1 cellular context compared by ENCODE assay signal in the genomic region with DNA sequence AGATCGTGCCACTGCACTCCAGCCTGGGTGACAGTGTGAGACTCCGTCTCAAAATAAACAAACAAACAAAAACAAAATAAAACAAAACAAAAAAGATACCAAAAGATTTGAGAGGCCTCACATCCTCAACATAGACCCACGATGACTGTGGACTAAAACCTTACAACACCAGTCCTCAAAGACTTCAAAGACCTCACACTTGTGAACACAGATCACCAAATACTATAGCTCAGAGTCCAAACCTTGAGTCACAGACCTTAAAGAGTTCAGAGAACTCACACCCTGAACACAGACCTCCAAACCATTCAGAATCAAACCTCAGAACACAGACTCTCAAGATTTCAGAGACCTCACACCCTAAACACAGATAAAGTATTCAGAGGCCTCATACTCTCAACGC.
TF ChIP-seq lines count a peak whose summit lies in the region.

No MANE protein-coding gene starts in this region.

TF ChIP-seq in HepG2, 621 proteins besides CTCF, POLR2A, EP300 and RAD21 (continued from another document and continues in another):
- TF ChIP-seq, protein P1, sequence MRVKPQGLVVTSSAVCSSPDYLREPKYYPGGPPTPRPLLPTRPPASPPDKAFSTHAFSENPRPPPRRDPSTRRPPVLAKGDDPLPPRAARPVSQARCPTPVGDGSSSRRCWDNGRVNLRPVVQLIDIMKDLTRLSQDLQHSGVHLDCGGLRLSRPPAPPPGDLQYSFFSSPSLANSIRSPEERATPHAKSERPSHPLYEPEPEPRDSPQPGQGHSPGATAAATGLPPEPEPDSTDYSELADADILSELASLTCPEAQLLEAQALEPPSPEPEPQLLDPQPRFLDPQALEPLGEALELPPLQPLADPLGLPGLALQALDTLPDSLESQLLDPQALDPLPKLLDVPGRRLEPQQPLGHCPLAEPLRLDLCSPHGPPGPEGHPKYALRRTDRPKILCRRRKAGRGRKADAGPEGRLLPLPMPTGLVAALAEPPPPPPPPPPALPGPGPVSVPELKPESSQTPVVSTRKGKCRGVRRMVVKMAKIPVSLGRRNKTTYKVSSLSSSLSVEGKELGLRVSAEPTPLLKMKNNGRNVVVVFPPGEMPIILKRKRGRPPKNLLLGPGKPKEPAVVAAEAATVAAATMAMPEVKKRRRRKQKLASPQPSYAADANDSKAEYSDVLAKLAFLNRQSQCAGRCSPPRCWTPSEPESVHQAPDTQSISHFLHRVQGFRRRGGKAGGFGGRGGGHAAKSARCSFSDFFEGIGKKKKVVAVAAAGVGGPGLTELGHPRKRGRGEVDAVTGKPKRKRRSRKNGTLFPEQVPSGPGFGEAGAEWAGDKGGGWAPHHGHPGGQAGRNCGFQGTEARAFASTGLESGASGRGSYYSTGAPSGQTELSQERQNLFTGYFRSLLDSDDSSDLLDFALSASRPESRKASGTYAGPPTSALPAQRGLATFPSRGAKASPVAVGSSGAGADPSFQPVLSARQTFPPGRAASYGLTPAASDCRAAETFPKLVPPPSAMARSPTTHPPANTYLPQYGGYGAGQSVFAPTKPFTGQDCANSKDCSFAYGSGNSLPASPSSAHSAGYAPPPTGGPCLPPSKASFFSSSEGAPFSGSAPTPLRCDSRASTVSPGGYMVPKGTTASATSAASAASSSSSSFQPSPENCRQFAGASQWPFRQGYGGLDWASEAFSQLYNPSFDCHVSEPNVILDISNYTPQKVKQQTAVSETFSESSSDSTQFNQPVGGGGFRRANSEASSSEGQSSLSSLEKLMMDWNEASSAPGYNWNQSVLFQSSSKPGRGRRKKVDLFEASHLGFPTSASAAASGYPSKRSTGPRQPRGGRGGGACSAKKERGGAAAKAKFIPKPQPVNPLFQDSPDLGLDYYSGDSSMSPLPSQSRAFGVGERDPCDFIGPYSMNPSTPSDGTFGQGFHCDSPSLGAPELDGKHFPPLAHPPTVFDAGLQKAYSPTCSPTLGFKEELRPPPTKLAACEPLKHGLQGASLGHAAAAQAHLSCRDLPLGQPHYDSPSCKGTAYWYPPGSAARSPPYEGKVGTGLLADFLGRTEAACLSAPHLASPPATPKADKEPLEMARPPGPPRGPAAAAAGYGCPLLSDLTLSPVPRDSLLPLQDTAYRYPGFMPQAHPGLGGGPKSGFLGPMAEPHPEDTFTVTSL (CRISPR knock-in tag; IDR thresholded peaks at IDR 0.05; ENCODE audit: borderline replicate concordance), result no peak
- no peak for TF ChIP-seq ZNF30 (CRISPR knock-in tag; IDR thresholded peaks at IDR 0.05)
- peak; percentile 29; the same call in 1 of the 2 replicates for TF ChIP-seq POLR2AphosphoS5 (IDR thresholded peaks at IDR 0.05; ENCODE audit: low read depth, low read length)
- TF ChIP-seq, protein P2, sequence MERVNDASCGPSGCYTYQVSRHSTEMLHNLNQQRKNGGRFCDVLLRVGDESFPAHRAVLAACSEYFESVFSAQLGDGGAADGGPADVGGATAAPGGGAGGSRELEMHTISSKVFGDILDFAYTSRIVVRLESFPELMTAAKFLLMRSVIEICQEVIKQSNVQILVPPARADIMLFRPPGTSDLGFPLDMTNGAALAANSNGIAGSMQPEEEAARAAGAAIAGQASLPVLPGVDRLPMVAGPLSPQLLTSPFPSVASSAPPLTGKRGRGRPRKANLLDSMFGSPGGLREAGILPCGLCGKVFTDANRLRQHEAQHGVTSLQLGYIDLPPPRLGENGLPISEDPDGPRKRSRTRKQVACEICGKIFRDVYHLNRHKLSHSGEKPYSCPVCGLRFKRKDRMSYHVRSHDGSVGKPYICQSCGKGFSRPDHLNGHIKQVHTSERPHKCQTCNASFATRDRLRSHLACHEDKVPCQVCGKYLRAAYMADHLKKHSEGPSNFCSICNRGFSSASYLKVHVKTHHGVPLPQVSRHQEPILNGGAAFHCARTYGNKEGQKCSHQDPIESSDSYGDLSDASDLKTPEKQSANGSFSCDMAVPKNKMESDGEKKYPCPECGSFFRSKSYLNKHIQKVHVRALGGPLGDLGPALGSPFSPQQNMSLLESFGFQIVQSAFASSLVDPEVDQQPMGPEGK (CRISPR knock-in tag; IDR thresholded peaks at IDR 0.05), result no peak
- TF ChIP-seq GATA4 (IDR thresholded peaks at IDR 0.05; ENCODE audit: borderline replicate concordance, low read depth), result no peak
- TF ChIP-seq, protein P3, sequence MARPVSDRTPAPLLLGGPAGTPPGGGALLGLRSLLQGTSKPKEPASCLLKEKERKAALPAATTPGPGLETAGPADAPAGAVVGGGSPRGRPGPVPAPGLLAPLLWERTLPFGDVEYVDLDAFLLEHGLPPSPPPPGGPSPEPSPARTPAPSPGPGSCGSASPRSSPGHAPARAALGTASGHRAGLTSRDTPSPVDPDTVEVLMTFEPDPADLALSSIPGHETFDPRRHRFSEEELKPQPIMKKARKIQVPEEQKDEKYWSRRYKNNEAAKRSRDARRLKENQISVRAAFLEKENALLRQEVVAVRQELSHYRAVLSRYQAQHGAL (CRISPR knock-in tag; IDR thresholded peaks at IDR 0.05; ENCODE audit: not compliant biosample characterization), result no peak
- no peak for TF ChIP-seq ZNF775 (CRISPR knock-in tag; IDR thresholded peaks at IDR 0.05; ENCODE audit: borderline replicate concordance)
- no peak for TF ChIP-seq ARNTL (CRISPR knock-in tag; IDR thresholded peaks at IDR 0.05)
- TF ChIP-seq, protein P4, sequence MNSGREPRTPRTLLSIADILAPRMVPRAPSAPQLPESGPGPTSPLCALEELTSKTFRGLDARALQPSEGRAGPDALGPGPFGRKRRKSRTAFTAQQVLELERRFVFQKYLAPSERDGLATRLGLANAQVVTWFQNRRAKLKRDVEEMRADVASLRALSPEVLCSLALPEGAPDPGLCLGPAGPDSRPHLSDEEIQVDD (CRISPR knock-in tag; IDR thresholded peaks at IDR 0.05; ENCODE audit: borderline replicate concordance), result no peak
- no peak for TF ChIP-seq RCOR2 (CRISPR knock-in tag; IDR thresholded peaks at IDR 0.05)
- no peak for TF ChIP-seq ZNF780A (CRISPR knock-in tag; IDR thresholded peaks at IDR 0.05)
- no peak for TF ChIP-seq ZNF572 (CRISPR knock-in tag; IDR thresholded peaks at IDR 0.05)
- TF ChIP-seq, protein P5, sequence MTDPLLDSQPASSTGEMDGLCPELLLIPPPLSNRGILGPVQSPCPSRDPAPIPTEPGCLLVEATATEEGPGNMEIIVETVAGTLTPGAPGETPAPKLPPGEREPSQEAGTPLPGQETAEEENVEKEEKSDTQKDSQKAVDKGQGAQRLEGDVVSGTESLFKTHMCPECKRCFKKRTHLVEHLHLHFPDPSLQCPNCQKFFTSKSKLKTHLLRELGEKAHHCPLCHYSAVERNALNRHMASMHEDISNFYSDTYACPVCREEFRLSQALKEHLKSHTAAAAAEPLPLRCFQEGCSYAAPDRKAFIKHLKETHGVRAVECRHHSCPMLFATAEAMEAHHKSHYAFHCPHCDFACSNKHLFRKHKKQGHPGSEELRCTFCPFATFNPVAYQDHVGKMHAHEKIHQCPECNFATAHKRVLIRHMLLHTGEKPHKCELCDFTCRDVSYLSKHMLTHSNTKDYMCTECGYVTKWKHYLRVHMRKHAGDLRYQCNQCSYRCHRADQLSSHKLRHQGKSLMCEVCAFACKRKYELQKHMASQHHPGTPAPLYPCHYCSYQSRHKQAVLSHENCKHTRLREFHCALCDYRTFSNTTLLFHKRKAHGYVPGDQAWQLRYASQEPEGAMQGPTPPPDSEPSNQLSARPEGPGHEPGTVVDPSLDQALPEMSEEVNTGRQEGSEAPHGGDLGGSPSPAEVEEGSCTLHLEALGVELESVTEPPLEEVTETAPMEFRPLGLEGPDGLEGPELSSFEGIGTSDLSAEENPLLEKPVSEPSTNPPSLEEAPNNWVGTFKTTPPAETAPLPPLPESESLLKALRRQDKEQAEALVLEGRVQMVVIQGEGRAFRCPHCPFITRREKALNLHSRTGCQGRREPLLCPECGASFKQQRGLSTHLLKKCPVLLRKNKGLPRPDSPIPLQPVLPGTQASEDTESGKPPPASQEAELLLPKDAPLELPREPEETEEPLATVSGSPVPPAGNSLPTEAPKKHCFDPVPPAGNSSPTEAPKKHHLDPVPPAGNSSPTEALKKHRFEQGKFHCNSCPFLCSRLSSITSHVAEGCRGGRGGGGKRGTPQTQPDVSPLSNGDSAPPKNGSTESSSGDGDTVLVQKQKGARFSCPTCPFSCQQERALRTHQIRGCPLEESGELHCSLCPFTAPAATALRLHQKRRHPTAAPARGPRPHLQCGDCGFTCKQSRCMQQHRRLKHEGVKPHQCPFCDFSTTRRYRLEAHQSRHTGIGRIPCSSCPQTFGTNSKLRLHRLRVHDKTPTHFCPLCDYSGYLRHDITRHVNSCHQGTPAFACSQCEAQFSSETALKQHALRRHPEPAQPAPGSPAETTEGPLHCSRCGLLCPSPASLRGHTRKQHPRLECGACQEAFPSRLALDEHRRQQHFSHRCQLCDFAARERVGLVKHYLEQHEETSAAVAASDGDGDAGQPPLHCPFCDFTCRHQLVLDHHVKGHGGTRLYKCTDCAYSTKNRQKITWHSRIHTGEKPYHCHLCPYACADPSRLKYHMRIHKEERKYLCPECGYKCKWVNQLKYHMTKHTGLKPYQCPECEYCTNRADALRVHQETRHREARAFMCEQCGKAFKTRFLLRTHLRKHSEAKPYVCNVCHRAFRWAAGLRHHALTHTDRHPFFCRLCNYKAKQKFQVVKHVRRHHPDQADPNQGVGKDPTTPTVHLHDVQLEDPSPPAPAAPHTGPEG (CRISPR knock-in tag; IDR thresholded peaks at IDR 0.05), result no peak
- no peak for TF ChIP-seq PAWR (CRISPR knock-in tag; IDR thresholded peaks at IDR 0.05; ENCODE audit: borderline replicate concordance)
- TF ChIP-seq MAF1 (CRISPR knock-in tag; IDR thresholded peaks at IDR 0.05; ENCODE audit: borderline replicate concordance), result no peak
- TF ChIP-seq SOX5 (CRISPR knock-in tag; IDR thresholded peaks at IDR 0.05; ENCODE audit: borderline replicate concordance), result no peak
- no peak for TF ChIP-seq KDM5B (CRISPR knock-in tag; IDR thresholded peaks at IDR 0.05; ENCODE audit: borderline replicate concordance)
- TF ChIP-seq HNF4A (CRISPR knock-in tag; IDR thresholded peaks at IDR 0.05), result peak; percentile 75
- TF ChIP-seq, protein P6, sequence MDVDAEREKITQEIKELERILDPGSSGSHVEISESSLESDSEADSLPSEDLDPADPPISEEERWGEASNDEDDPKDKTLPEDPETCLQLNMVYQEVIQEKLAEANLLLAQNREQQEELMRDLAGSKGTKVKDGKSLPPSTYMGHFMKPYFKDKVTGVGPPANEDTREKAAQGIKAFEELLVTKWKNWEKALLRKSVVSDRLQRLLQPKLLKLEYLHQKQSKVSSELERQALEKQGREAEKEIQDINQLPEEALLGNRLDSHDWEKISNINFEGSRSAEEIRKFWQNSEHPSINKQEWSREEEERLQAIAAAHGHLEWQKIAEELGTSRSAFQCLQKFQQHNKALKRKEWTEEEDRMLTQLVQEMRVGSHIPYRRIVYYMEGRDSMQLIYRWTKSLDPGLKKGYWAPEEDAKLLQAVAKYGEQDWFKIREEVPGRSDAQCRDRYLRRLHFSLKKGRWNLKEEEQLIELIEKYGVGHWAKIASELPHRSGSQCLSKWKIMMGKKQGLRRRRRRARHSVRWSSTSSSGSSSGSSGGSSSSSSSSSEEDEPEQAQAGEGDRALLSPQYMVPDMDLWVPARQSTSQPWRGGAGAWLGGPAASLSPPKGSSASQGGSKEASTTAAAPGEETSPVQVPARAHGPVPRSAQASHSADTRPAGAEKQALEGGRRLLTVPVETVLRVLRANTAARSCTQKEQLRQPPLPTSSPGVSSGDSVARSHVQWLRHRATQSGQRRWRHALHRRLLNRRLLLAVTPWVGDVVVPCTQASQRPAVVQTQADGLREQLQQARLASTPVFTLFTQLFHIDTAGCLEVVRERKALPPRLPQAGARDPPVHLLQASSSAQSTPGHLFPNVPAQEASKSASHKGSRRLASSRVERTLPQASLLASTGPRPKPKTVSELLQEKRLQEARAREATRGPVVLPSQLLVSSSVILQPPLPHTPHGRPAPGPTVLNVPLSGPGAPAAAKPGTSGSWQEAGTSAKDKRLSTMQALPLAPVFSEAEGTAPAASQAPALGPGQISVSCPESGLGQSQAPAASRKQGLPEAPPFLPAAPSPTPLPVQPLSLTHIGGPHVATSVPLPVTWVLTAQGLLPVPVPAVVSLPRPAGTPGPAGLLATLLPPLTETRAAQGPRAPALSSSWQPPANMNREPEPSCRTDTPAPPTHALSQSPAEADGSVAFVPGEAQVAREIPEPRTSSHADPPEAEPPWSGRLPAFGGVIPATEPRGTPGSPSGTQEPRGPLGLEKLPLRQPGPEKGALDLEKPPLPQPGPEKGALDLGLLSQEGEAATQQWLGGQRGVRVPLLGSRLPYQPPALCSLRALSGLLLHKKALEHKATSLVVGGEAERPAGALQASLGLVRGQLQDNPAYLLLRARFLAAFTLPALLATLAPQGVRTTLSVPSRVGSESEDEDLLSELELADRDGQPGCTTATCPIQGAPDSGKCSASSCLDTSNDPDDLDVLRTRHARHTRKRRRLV (CRISPR knock-in tag; IDR thresholded peaks at IDR 0.05), result no peak
- no peak for TF ChIP-seq ZNF431 (CRISPR knock-in tag; IDR thresholded peaks at IDR 0.05; ENCODE audit: borderline replicate concordance, low read depth)
- TF ChIP-seq FOXC1 (CRISPR knock-in tag; IDR thresholded peaks at IDR 0.05; ENCODE audit: borderline replicate concordance), result no peak
- TF ChIP-seq, protein P7, sequence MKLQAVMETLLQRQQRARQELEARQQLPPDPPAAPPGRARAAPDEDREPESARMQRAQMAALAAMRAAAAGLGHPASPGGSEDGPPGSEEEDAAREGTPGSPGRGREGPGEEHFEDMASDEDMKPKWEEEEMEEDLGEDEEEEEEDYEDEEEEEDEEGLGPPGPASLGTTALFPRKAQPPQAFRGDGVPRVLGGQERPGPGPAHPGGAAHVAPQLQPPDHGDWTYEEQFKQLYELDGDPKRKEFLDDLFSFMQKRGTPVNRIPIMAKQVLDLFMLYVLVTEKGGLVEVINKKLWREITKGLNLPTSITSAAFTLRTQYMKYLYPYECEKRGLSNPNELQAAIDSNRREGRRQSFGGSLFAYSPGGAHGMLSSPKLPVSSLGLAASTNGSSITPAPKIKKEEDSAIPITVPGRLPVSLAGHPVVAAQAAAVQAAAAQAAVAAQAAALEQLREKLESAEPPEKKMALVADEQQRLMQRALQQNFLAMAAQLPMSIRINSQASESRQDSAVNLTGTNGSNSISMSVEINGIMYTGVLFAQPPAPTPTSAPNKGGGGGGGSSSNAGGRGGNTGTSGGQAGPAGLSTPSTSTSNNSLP (IDR thresholded peaks at IDR 0.05; ENCODE audit: low read depth, low read length), result no peak
- TF ChIP-seq ZBTB1 (CRISPR knock-in tag; IDR thresholded peaks at IDR 0.05; ENCODE audit: borderline replicate concordance), result no peak
- no peak for TF ChIP-seq KAT7 (CRISPR knock-in tag; IDR thresholded peaks at IDR 0.05; ENCODE audit: borderline replicate concordance)
- no peak for TF ChIP-seq NFIC (IDR thresholded peaks at IDR 0.05; ENCODE audit: low read length)
